10 cellular contexts compared by ENCODE assay signal in genomic region chr12:116273813-116274551, GRCh38. TPM values are rescaled to one million over a fixed set of nuclear protein-coding genes. Genes with fewer than 3 reads are reported as not detected.
DNase-seq lines count a peak whose midpoint lies in the region; ATAC-seq, FAIRE-seq and TF ChIP-seq lines count a peak whose summit lies in the region.
"Had no signal": no experiment of that assay in that cellular context is flagged by ENCODE, and none has a peak within 500 bp of the region (broad histone marks: within the 10 kb centered on the region; RNA-seq: fewer than 3 reads in every experiment).

No MANE protein-coding gene starts in this region.

- H3K4ac ChIP-seq in H1 (replicated peaks; ENCODE audit: insufficient read length, low read depth, low read length): no peak overlapping the region

- no peak overlapping the region for H4K8ac ChIP-seq in H1 (ENCODE audit: extremely low read depth, insufficient read depth, low read length)

- H2BK15ac ChIP-seq in H1 (ENCODE audit: low read length): no peak overlapping the region

- no peak overlapping the region for H2BK20ac ChIP-seq in H1 (ENCODE audit: low read length)

- H3K14ac ChIP-seq in H1 (ENCODE audit: insufficient read length): no peak overlapping the region

- no peaks in the 10 kb centered on the region for H3K9me3 ChIP-seq in DOHH2 (ENCODE audit: control insufficient read depth, insufficient read depth, low read length)
- H3K9me3 ChIP-seq in H1 (ENCODE audit: insufficient read depth in 2 of 2, low read depth in 1 of 2, low read length in 1 of 2): no peaks in the 10 kb centered on the region
- no peaks in the 10 kb centered on the region for H3K9me3 ChIP-seq in esophagus squamous epithelium

- TF ChIP-seq RAD21 in H1 (IDR thresholded peaks at IDR 0.05 in 1 of 2, conservative IDR thresholded peaks at IDR 0.05 in 1 of 2; ENCODE audit: low read depth in 2 of 2, low read length in 2 of 2): no peak

- POLR2A ChIA-PET in H1 (lab: Charles Lee; ENCODE audit: partially characterized antibody): interaction anchor here (0.6 kb wide), 2 partner anchors 153 to 286 kb away, joined by 4 to 5 read pairs; no protein-coding TSS in a partner anchor

- H3K27ac ChIP-seq in DOHH2 (ENCODE audit: low read depth, low read length) (no peak overlapping the region), H1 (ENCODE audit: low read depth, low read length) (no peak overlapping the region), esophagus squamous epithelium (peak overlapping the region in 1 of 4 donors; percentile 10)

- no peak for FAIRE-seq in H1 (lab: Jason Lieb, UNC)

- no peak overlapping the region for H4K91ac ChIP-seq in H1 (replicated peaks; ENCODE audit: insufficient read length, low read length)

- TF ChIP-seq POLR2A in NB4 (IDR thresholded peaks at IDR 0.05; ENCODE audit: extremely low read depth, insufficient read length): no peak
- no peak for TF ChIP-seq POLR2A in H1 (IDR thresholded peaks at IDR 0.05; ENCODE audit: control extremely low read depth in 1 of 2, low read depth in 2 of 2, low read length in 2 of 2)
- no peak for TF ChIP-seq POLR2A in esophagus squamous epithelium (IDR thresholded peaks at IDR 0.05)

- TF ChIP-seq CTCF in DOHH2 (IDR thresholded peaks at IDR 0.05; ENCODE audit: low read depth, low read length, poor library complexity, severe bottlenecking) (no peak), NB4 (IDR thresholded peaks at IDR 0.05; ENCODE audit: low read depth, low read length) (no peak), H1 (IDR thresholded peaks at IDR 0.05; ENCODE audit: control extremely low read depth in 1 of 3, insufficient read depth in 1 of 3, low read depth in 1 of 3, low read length in 3 of 3) (no peak), osteocyte (IDR thresholded peaks at IDR 0.05) (peak; percentile 9), esophagus squamous epithelium (IDR thresholded peaks at IDR 0.05) (peak in 1 of 6 experiments; percentile 13)

- no peaks in the 10 kb centered on the region for H3K79me1 ChIP-seq in H1 (ENCODE audit: low read depth, low read length)

- H2AK5ac ChIP-seq in H1 (ENCODE audit: low read depth, low read length): no peak overlapping the region

- H3K56ac ChIP-seq in H1 (replicated peaks; ENCODE audit: insufficient read length, low read depth, low read length): no peak overlapping the region

- H4K20me1 ChIP-seq in DOHH2 (ENCODE audit: control insufficient read depth, insufficient read depth, low read depth, low read length): peaks cover 29% of the 10 kb centered on the region; the same call in 1 of the 2 replicates
- peaks cover 2 to 7% of the 10 kb centered on the region in 2 experiments for H4K20me1 ChIP-seq in H1 (replicated peaks in 1 of 2; ENCODE audit: control insufficient read depth in 1 of 2, insufficient read depth in 2 of 2, low read length in 2 of 2)

- H3K79me2 ChIP-seq in DOHH2 (ENCODE audit: control insufficient read depth, low read length) (peaks cover 77% of the 10 kb centered on the region), H1 (ENCODE audit: control insufficient read depth in 1 of 2, insufficient read depth in 2 of 2, low read length in 2 of 2) (peaks cover 12 to 76% of the 10 kb centered on the region in 2 experiments; a peak in 3 of 4 replicates)

- peak overlapping the region; percentile 98 for H3K4me2 ChIP-seq in DOHH2 (ENCODE audit: low read length)
- no peak overlapping the region for H3K4me2 ChIP-seq in H1 (ENCODE audit: insufficient read depth in 1 of 2, low read depth in 2 of 2, low read length in 2 of 2)

- H4K5ac ChIP-seq in H1 (ENCODE audit: insufficient read length, low read depth, low read length): no peak overlapping the region

- H3K4me1 ChIP-seq in DOHH2 (ENCODE audit: control insufficient read depth, low read length) (peaks cover 28% of the 10 kb centered on the region), H1 (replicated peaks in 1 of 4; ENCODE audit: control insufficient read depth in 3 of 4, insufficient read depth in 4 of 4, low read length in 3 of 4) (peaks cover 0 to 8% (median 1%) of the 10 kb centered on the region in 4 experiments; a peak in 3 of 7 replicates), esophagus squamous epithelium (peaks cover 15 to 71% (median 26%) of the 10 kb centered on the region in 3 donors)

- peaks cover 61% of the 10 kb centered on the region for H3K4me1 Mint-ChIP-seq in osteocyte (ENCODE audit: unreplicated experiment)

- no peak overlapping the region for H3K23ac ChIP-seq in H1 (ENCODE audit: insufficient read length)

- peaks cover 10% of the 10 kb centered on the region; the same call in 1 of the 2 replicates for H3K23me2 ChIP-seq in H1 (ENCODE audit: low read depth, low read length)

- 80% methylated on average over 4 of the region's 4 CpGs; no CpG with 5 or more reads in 1 of the 2 experiments for WGBS in H1 (ENCODE audit: extremely low coverage in 1 of 2, insufficient coverage in 1 of 2, insufficient read length in 1 of 2, insufficient replicate concordance in 2 of 2, low coverage in 1 of 2, low lambda C conversion rate in 2 of 2, missing lambda C conversion rate in 1 of 2), 2 experiments
- 24 to 27% methylated on average over 4 of the region's 4 CpGs for WGBS in esophagus squamous epithelium, 2 donors

- ATAC-seq in HG02763 (IDR thresholded peaks at IDR 0.05; ENCODE audit: unreplicated experiment) (no peak), HG02938 (IDR thresholded peaks at IDR 0.05; ENCODE audit: unreplicated experiment) (no peak)

- H3K18ac ChIP-seq in H1 (ENCODE audit: extremely low read depth, low read length): no peak overlapping the region

- no peaks in the 10 kb centered on the region for H3K9me2 ChIP-seq in DOHH2 (replicated peaks; ENCODE audit: control insufficient read depth, low read length)

- no peak overlapping the region for H3K9ac ChIP-seq in H1 (replicated peaks in 1 of 4; ENCODE audit: extremely low read depth in 1 of 4, low read depth in 3 of 4, low read length in 3 of 4)

- H3K27ac Mint-ChIP-seq in osteocyte (ENCODE audit: unreplicated experiment): peak overlapping the region; percentile 71

- 0 out of 2 replicates have a peak, but pooled peaks cover 3% of the 10 kb centered on the region for H3F3A ChIP-seq in DOHH2 (ENCODE audit: control insufficient read depth, insufficient read depth)

- H3K36me3 Mint-ChIP-seq in osteocyte (ENCODE audit: unreplicated experiment): no peaks in the 10 kb centered on the region

- no peak overlapping the region for H3K4me3 ChIP-seq in DOHH2 (ENCODE audit: low read length)
- H3K4me3 ChIP-seq in NB4 (ENCODE audit: low read depth, low read length): peak overlapping the region; percentile 92
- H3K4me3 ChIP-seq in H1 (ENCODE audit: extremely low read depth in 1 of 4, insufficient read depth in 2 of 4, low read depth in 3 of 4, low read length in 4 of 4): peak overlapping the region in 1 of 4 experiments; percentile 93; a peak in 1 of 8 replicates
- peak overlapping the region in 2 of 4 donors; percentile 11 to 83 for H3K4me3 ChIP-seq in esophagus squamous epithelium

- no peak overlapping the region for H2AFZ ChIP-seq in H1 (ENCODE audit: low read length)

- peak overlapping the region; percentile 94 for H3K4me3 Mint-ChIP-seq in osteocyte (ENCODE audit: unreplicated experiment)

- H3K27me3 Mint-ChIP-seq in osteocyte (ENCODE audit: unreplicated experiment): no peaks in the 10 kb centered on the region

- DNase-seq in NB4 (ENCODE audit: low read depth): no peak
- no peak for DNase-seq in H1 (ENCODE audit: low read depth in 1 of 2, low spot score in 2 of 2)
- no peak for DNase-seq in osteocyte (ENCODE audit: extremely low spot score, unreplicated experiment)
- no peak for DNase-seq in esophagus squamous epithelium (lab: John Stamatoyannopoulos, UW)
- DNase-seq: activated CD4-positive, CD25-positive, alpha-beta regulatory T cell; midbrain; NCI-H1436 treated with DMSO at 0.1 percent for 48 hours had no signal

- TF ChIP-seq EP300 in H1 (IDR thresholded peaks at IDR 0.05; ENCODE audit: borderline replicate concordance in 1 of 2, low read depth in 2 of 2, low read length in 2 of 2): no peak

- no peak overlapping the region for H2BK5ac ChIP-seq in H1 (ENCODE audit: low read depth, low read length)

- H3K9me3 Mint-ChIP-seq in osteocyte (ENCODE audit: unreplicated experiment): no peaks in the 10 kb centered on the region

- intact Hi-C loops in esophagus squamous epithelium (cut with DNase I): loop anchor here (10.0 kb wide), 1 partner anchor 321 kb away; no protein-coding TSS in a partner anchor

- H2BK120ac ChIP-seq in H1 (replicated peaks; ENCODE audit: low read depth, low read length): no peak overlapping the region

- H3K27me3 ChIP-seq in DOHH2 (ENCODE audit: control insufficient read depth, low read length) (peaks cover 13% of the 10 kb centered on the region), H1 (replicated peaks in 1 of 4; ENCODE audit: control insufficient read depth in 3 of 4, extremely low read depth in 1 of 4, insufficient read depth in 3 of 4, low read length in 3 of 4) (no peaks in the 10 kb centered on the region), esophagus squamous epithelium (no peaks in the 10 kb centered on the region)

- H3K36me3 ChIP-seq in DOHH2 (ENCODE audit: control insufficient read depth, low read length) (no peaks in the 10 kb centered on the region), H1 (ENCODE audit: control insufficient read depth in 2 of 4, insufficient read depth in 4 of 4, low read length in 3 of 4) (no peaks in the 10 kb centered on the region), esophagus squamous epithelium (no peaks in the 10 kb centered on the region)

- no peak overlapping the region for H2BK12ac ChIP-seq in H1 (ENCODE audit: low read depth, low read length)

- CTCF ChIA-PET in H1 (lab: Charles Lee; ENCODE audit: partially characterized antibody): no interaction called here

TF ChIP-seq in H1, 55 proteins besides CTCF, POLR2A, EP300 and RAD21:
- TF ChIP-seq, protein P1, sequence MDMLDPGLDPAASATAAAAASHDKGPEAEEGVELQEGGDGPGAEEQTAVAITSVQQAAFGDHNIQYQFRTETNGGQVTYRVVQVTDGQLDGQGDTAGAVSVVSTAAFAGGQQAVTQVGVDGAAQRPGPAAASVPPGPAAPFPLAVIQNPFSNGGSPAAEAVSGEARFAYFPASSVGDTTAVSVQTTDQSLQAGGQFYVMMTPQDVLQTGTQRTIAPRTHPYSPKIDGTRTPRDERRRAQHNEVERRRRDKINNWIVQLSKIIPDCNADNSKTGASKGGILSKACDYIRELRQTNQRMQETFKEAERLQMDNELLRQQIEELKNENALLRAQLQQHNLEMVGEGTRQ (IDR thresholded peaks at IDR 0.05; ENCODE audit: low read length): no peak
- TF ChIP-seq CEBPB (IDR thresholded peaks at IDR 0.05; ENCODE audit: low read depth, low read length): peak; percentile 78

RNA-seq across cellular contexts. Expression of gene MED13L, which starts 3.5 kb away (rescaled TPM):
- 49.0 and 51.7 TPM in 2 replicates for total RNA-seq in H1 (2021; fragmentation: NEBNext Ultra II Directional; extraction: Animal tissue kit (Norgen Biotek cat#: 25700))
- polyA plus RNA-seq in H1 (2011; rRNA removed): 14.7 and 15.9 TPM in 2 replicates
- 16.0 TPM for polyA plus RNA-seq in H1 (2011; cell fraction: cytosol; rRNA removed)
- polyA plus RNA-seq in H1 (2011; cell fraction: nucleus; rRNA removed): 42.0 TPM
- polyA plus RNA-seq in H1 (2012, experiment 1 of 2): 12.7 to 18.3 TPM (median 15.3 TPM) in 4 replicates
- polyA plus RNA-seq in H1 (2012, experiment 2 of 2): 1.4 TPM
- polyA plus RNA-seq in H1 (2013, experiment 1 of 2): 13.5 TPM
- 12.2 TPM for polyA plus RNA-seq in H1 (2013, experiment 2 of 2)
- polyA minus RNA-seq in H1 (2011; rRNA and poly(A)+ RNA removed): 108 and 121 TPM in 2 replicates
- 37.8 TPM for polyA minus RNA-seq in H1 (2011; cell fraction: cytosol; rRNA and poly(A)+ RNA removed)
- 231 TPM for polyA minus RNA-seq in H1 (2011; cell fraction: nucleus; rRNA and poly(A)+ RNA removed)
- total RNA-seq in osteocyte (229 and 234 TPM in 2 replicates), esophagus squamous epithelium (100 to 1,000 TPM in 1 of 4 donors, 10 to 100 TPM in 3; 52.2 to 137 (median 62.1) TPM)
